2 cellular contexts compared by ENCODE assay signal in genomic region chr18:35456181-35456850, GRCh38.
A peak's percentile ranks its signal among the peaks of the same experiment; 100 is the strongest.
TF ChIP-seq lines count a peak whose summit lies in the region.

No MANE protein-coding gene starts in this region.

TF ChIP-seq in A549, 52 proteins besides CTCF, POLR2A, EP300 and RAD21:
- no peak for TF ChIP-seq NR3C1 (IDR thresholded peaks at IDR 0.05)
- TF ChIP-seq TFCP2L1 (CRISPR knock-in tag; IDR thresholded peaks at IDR 0.05): no peak
- TF ChIP-seq RNF2 (IDR thresholded peaks at IDR 0.05; ENCODE audit: borderline replicate concordance, low read depth): no peak
- TF ChIP-seq, protein P1, sequence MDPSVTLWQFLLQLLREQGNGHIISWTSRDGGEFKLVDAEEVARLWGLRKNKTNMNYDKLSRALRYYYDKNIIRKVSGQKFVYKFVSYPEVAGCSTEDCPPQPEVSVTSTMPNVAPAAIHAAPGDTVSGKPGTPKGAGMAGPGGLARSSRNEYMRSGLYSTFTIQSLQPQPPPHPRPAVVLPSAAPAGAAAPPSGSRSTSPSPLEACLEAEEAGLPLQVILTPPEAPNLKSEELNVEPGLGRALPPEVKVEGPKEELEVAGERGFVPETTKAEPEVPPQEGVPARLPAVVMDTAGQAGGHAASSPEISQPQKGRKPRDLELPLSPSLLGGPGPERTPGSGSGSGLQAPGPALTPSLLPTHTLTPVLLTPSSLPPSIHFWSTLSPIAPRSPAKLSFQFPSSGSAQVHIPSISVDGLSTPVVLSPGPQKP (IDR thresholded peaks at IDR 0.05; ENCODE audit: low read depth, low read length): no peak
- TF ChIP-seq FOSB (CRISPR knock-in tag; IDR thresholded peaks at IDR 0.05): no peak
- no peak for TF ChIP-seq NPAS2 (CRISPR knock-in tag; IDR thresholded peaks at IDR 0.05; ENCODE audit: borderline replicate concordance)
- TF ChIP-seq CEBPB (IDR thresholded peaks at IDR 0.05): no peak
- no peak for TF ChIP-seq ZFP36 (IDR thresholded peaks at IDR 0.05; ENCODE audit: borderline replicate concordance, partially characterized antibody)
- TF ChIP-seq RFX5 (IDR thresholded peaks at IDR 0.05): no peak
- TF ChIP-seq PBX3 (IDR thresholded peaks at IDR 0.05): no peak
- TF ChIP-seq MYC (IDR thresholded peaks at IDR 0.05; ENCODE audit: borderline replicate concordance, low read length): no peak
- no peak for TF ChIP-seq HOXB13 (CRISPR knock-in tag; IDR thresholded peaks at IDR 0.05; ENCODE audit: low read depth)
- TF ChIP-seq MAZ (IDR thresholded peaks at IDR 0.05; ENCODE audit: borderline replicate concordance, low read depth, low read length): no peak
- TF ChIP-seq FOSL2 (IDR thresholded peaks at IDR 0.05): no peak
- no peak; the same call in 1 of the 2 replicates for TF ChIP-seq FOSL2 (CRISPR knock-in tag; IDR thresholded peaks at IDR 0.05)
- no peak for TF ChIP-seq MAFK (IDR thresholded peaks at IDR 0.05; ENCODE audit: partially characterized antibody)
- TF ChIP-seq HDAC2 (IDR thresholded peaks at IDR 0.05): no peak
- TF ChIP-seq NFE2L2 (conservative IDR thresholded peaks at IDR 0.05; ENCODE audit: low read length): no peak
- no peak for TF ChIP-seq POLR2AphosphoS2 (conservative IDR thresholded peaks at IDR 0.05; ENCODE audit: low read length)
- TF ChIP-seq RARB (CRISPR knock-in tag; IDR thresholded peaks at IDR 0.05): no peak
- TF ChIP-seq ZNF302 (CRISPR knock-in tag; IDR thresholded peaks at IDR 0.05): no peak
TF ChIP-seq in A549: peak in this region for 0.

TF ChIP-seq in endothelial cell of umbilical vein, 7 proteins besides CTCF, POLR2A, EP300 and RAD21:
- TF ChIP-seq JUN (IDR thresholded peaks at IDR 0.05; ENCODE audit: borderline replicate concordance, insufficient read depth, insufficient read length, low read depth) (no peak), EZH2 (IDR thresholded peaks at IDR 0.05; ENCODE audit: borderline replicate concordance, low read depth, low read length, severe bottlenecking) (no peak), MYC (IDR thresholded peaks at IDR 0.05; ENCODE audit: low read depth, low read length) (no peak), POLR2AphosphoS5 (IDR thresholded peaks at IDR 0.05; ENCODE audit: insufficient read depth, low read depth, low read length) (peak; percentile 64), FOS (IDR thresholded peaks at IDR 0.05; ENCODE audit: borderline replicate concordance, insufficient read depth, low read length) (peak; percentile 58), GATA2 (IDR thresholded peaks at IDR 0.05; ENCODE audit: insufficient read depth, insufficient read length, low read depth, low read length) (peak; percentile 13)
- TF ChIP-seq, protein P2, sequence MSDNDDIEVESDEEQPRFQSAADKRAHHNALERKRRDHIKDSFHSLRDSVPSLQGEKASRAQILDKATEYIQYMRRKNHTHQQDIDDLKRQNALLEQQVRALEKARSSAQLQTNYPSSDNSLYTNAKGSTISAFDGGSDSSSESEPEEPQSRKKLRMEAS (IDR thresholded peaks at IDR 0.05; ENCODE audit: insufficient read depth, insufficient read length): no peak
